Comparison of ENCODE assay signal across 40 cellular contexts in genomic region chr12:74728006-74728405, GRCh38.
"Had no signal": no experiment of that assay in that cellular context is flagged by ENCODE, and none has a peak within 500 bp of the region (broad histone marks: within the 10 kb centered on the region; RNA-seq: fewer than 3 reads in every experiment).

No MANE protein-coding gene starts in this region.

- H3K9me3 Mint-ChIP-seq: activated naive CD4-positive, alpha-beta T cell treated with anti-CD3 and anti-CD28 coated beads for 36 hours; activated naive CD4-positive, alpha-beta T cell treated with anti-CD3 and anti-CD28 coated beads, Interleukin-2, amount 10 ng/mL, durations not matched to agents 7 days and 5 days; activated naive CD4-positive, alpha-beta T cell treated with anti-CD3 and anti-CD28 coated beads, Interleukin-2, amount 50 U/mL, for 24 hours; activated naive CD8-positive, alpha-beta T cell treated with anti-CD3 and anti-CD28 coated beads for 36 hours; activated naive CD8-positive, alpha-beta T cell treated with anti-CD3 and anti-CD28 coated beads, Interleukin-2, amount 10 ng/mL, durations not matched to agents 7 days and 5 days; activated naive CD8-positive, alpha-beta T cell treated with anti-CD3 and anti-CD28 coated beads, Interleukin-2, amount 50 U/mL, for 24 hours; activated T-cell treated with anti-CD3 and anti-CD28 coated beads, Interleukin-2, amount 50 U/mL, for 24 hours; activated T-cell treated with anti-CD3 and anti-CD28 coated beads, Interleukin-2, amount 50 U/mL, for 4 hours; activated T-helper 1 cell treated with anti-CD3 and anti-CD28 coated beads, Interleukin-12 subunit alpha, Interleukin-12 subunit beta, Interleukin-2, Interleukin-4 antibody, amounts not matched to agents 30 ng/mL and 10 ng/mL and 1 ng/mL, durations not matched to agents 14 hours and 24 hours and 36 hours; activated T-helper 17 cell treated with anti-CD3 and anti-CD28 coated beads, Interleukin-2, amount 50 U/mL, for 72 hours; activated T-helper 2 cell treated with anti-CD3 and anti-CD28 coated beads, Interferon-gamma antibody, Interleukin-2, Interleukin-4, amounts not matched to agents 10 μg/mL and 5 μg/mL and 100 μg/mL, durations not matched to agents 14 hours and 24 hours and 36 hours; brain; central memory CD8-positive, alpha-beta T cell had no signal

- H3K27me3 Mint-ChIP-seq: activated naive CD4-positive, alpha-beta T cell treated with anti-CD3 and anti-CD28 coated beads, Interleukin-2, amount 10 ng/mL, durations not matched to agents 7 days and 5 days; activated naive CD8-positive, alpha-beta T cell treated with anti-CD3 and anti-CD28 coated beads for 36 hours; activated naive CD8-positive, alpha-beta T cell treated with anti-CD3 and anti-CD28 coated beads, Interleukin-2, amount 10 ng/mL, durations not matched to agents 7 days and 5 days; activated T-helper 17 cell treated with anti-CD3 and anti-CD28 coated beads, Interleukin-2, amount 50 U/mL, for 72 hours; brain; central memory CD8-positive, alpha-beta T cell had no signal

- H3K4me3 Mint-ChIP-seq: activated naive CD4-positive, alpha-beta T cell treated with anti-CD3 and anti-CD28 coated beads for 36 hours; activated naive CD4-positive, alpha-beta T cell treated with anti-CD3 and anti-CD28 coated beads, Interleukin-2, amount 10 ng/mL, durations not matched to agents 7 days and 5 days; activated naive CD4-positive, alpha-beta T cell treated with anti-CD3 and anti-CD28 coated beads, Interleukin-2, amount 50 U/mL, for 24 hours; activated naive CD8-positive, alpha-beta T cell; activated naive CD8-positive, alpha-beta T cell treated with anti-CD3 and anti-CD28 coated beads for 36 hours; activated naive CD8-positive, alpha-beta T cell treated with anti-CD3 and anti-CD28 coated beads, Interleukin-2, amount 10 ng/mL, durations not matched to agents 7 days and 5 days; activated naive CD8-positive, alpha-beta T cell treated with anti-CD3 and anti-CD28 coated beads, Interleukin-2, amount 50 U/mL, for 24 hours; activated T-cell treated with anti-CD3 and anti-CD28 coated beads, Interleukin-2, amount 50 U/mL, for 24 hours; activated T-cell treated with anti-CD3 and anti-CD28 coated beads, Interleukin-2, amount 50 U/mL, for 4 hours; activated T-cell treated with anti-CD3 and anti-CD28 coated beads, Interleukin-2, amount 50 U/mL, for 72 hours; activated T-helper 1 cell treated with anti-CD3 and anti-CD28 coated beads, Interleukin-12 subunit alpha, Interleukin-12 subunit beta, Interleukin-2, Interleukin-4 antibody, amounts not matched to agents 30 ng/mL and 10 ng/mL and 1 ng/mL, durations not matched to agents 14 hours and 24 hours and 36 hours; activated T-helper 17 cell treated with anti-CD3 and anti-CD28 coated beads, Interleukin-2, amount 50 U/mL, for 72 hours; brain; central memory CD8-positive, alpha-beta T cell had no signal

- H3K27me3 ChIP-seq: adrenal gland, ascending aorta, body of pancreas, brain microvascular endothelial cell, breast epithelium, cardiac muscle cell had no signal

- FAIRE-seq: astrocyte, bronchial epithelial cell had no signal

- H3K27ac ChIP-seq: adrenal gland, ascending aorta, body of pancreas, brain microvascular endothelial cell, breast epithelium, cardiac muscle cell had no signal

- H3K4me1 ChIP-seq: adrenal gland, ascending aorta, body of pancreas, breast epithelium had no signal

- H3K27ac Mint-ChIP-seq: activated naive CD4-positive, alpha-beta T cell treated with anti-CD3 and anti-CD28 coated beads for 36 hours; activated naive CD4-positive, alpha-beta T cell treated with anti-CD3 and anti-CD28 coated beads, Interleukin-2, amount 10 ng/mL, durations not matched to agents 7 days and 5 days; activated naive CD4-positive, alpha-beta T cell treated with anti-CD3 and anti-CD28 coated beads, Interleukin-2, amount 50 U/mL, for 24 hours; activated naive CD4-positive, alpha-beta T cell treated with anti-CD3 and anti-CD28 coated beads, Interleukin-2, amount 50 U/mL, for 72 hours; activated naive CD8-positive, alpha-beta T cell; activated naive CD8-positive, alpha-beta T cell treated with anti-CD3 and anti-CD28 coated beads for 36 hours; activated naive CD8-positive, alpha-beta T cell treated with anti-CD3 and anti-CD28 coated beads, Interleukin-2, amount 10 ng/mL, durations not matched to agents 7 days and 5 days; activated naive CD8-positive, alpha-beta T cell treated with anti-CD3 and anti-CD28 coated beads, Interleukin-2, amount 50 U/mL, for 24 hours; activated T-cell treated with anti-CD3 and anti-CD28 coated beads, Interleukin-2, amount 50 U/mL, for 24 hours; activated T-cell treated with anti-CD3 and anti-CD28 coated beads, Interleukin-2, amount 50 U/mL, for 72 hours; activated T-helper 1 cell treated with anti-CD3 and anti-CD28 coated beads, Interleukin-12 subunit alpha, Interleukin-12 subunit beta, Interleukin-2, Interleukin-4 antibody, amounts not matched to agents 30 ng/mL and 10 ng/mL and 1 ng/mL, durations not matched to agents 14 hours and 24 hours and 36 hours; activated T-helper 17 cell treated with anti-CD3 and anti-CD28 coated beads, Interleukin-2, amount 50 U/mL, for 72 hours; activated T-helper 2 cell treated with anti-CD3 and anti-CD28 coated beads, Interferon-gamma antibody, Interleukin-2, Interleukin-4, amounts not matched to agents 10 μg/mL and 5 μg/mL and 100 μg/mL, durations not matched to agents 14 hours and 24 hours and 36 hours; brain had no signal

- ATAC-seq: activated naive CD4-positive, alpha-beta T cell treated with anti-CD3 and anti-CD28 coated beads, Interleukin-2, amount 50 U/mL, for 72 hours; activated naive CD8-positive, alpha-beta T cell treated with anti-CD3 and anti-CD28 coated beads, Interleukin-2, amount 50 U/mL, for 24 hours; activated T-cell treated with anti-CD3 and anti-CD28 coated beads, Interleukin-2, amount 50 U/mL, for 4 hours; activated T-cell treated with anti-CD3 and anti-CD28 coated beads, Interleukin-2, amount 50 U/mL, for 72 hours; activated T-helper 17 cell treated with anti-CD3 and anti-CD28 coated beads, Interleukin-2, amount 50 U/mL, for 72 hours; body of pancreas had no signal

- H3K4me1 Mint-ChIP-seq: activated naive CD4-positive, alpha-beta T cell treated with anti-CD3 and anti-CD28 coated beads, Interleukin-2, amount 10 ng/mL, durations not matched to agents 7 days and 5 days; activated naive CD4-positive, alpha-beta T cell treated with anti-CD3 and anti-CD28 coated beads, Interleukin-2, amount 50 U/mL, for 24 hours; activated naive CD8-positive, alpha-beta T cell treated with anti-CD3 and anti-CD28 coated beads for 36 hours; activated naive CD8-positive, alpha-beta T cell treated with anti-CD3 and anti-CD28 coated beads, Interleukin-2, amount 10 ng/mL, durations not matched to agents 7 days and 5 days; activated naive CD8-positive, alpha-beta T cell treated with anti-CD3 and anti-CD28 coated beads, Interleukin-2, amount 50 U/mL, for 24 hours; activated T-helper 17 cell treated with anti-CD3 and anti-CD28 coated beads, Interleukin-2, amount 50 U/mL, for 72 hours; central memory CD8-positive, alpha-beta T cell had no signal

- H3K4me3 ChIP-seq: adrenal gland, ascending aorta, body of pancreas, breast epithelium, cardiac muscle cell had no signal

- H3K36me3 ChIP-seq: adrenal gland, ascending aorta, brain microvascular endothelial cell, breast epithelium, cardiac muscle cell had no signal

- DNase-seq: activated effector memory CD4-positive, alpha-beta T cell treated with anti-CD3 and anti-CD28 coated beads, Interleukin-2, amount 50 U/mL, for 16 hours; activated effector memory CD4-positive, alpha-beta T cell treated with Interleukin-2 at 50 U/mL for 16 hours; activated gamma-delta T cell; activated gamma-delta T cell treated with Interleukin-2 at 50 U/mL for 16 hours; activated naive CD4-positive, alpha-beta T cell; activated naive CD4-positive, alpha-beta T cell treated with anti-CD3 and anti-CD28 coated beads for 36 hours; activated naive CD4-positive, alpha-beta T cell treated with anti-CD3 and anti-CD28 coated beads, Interleukin-2, amount 10 ng/mL, durations not matched to agents 7 days and 5 days; activated naive CD4-positive, alpha-beta T cell treated with anti-CD3 and anti-CD28 coated beads, Interleukin-2, amount 50 U/mL, for 16 hours; activated naive CD4-positive, alpha-beta T cell treated with Interleukin-2 at 50 U/mL for 16 hours; activated naive CD8-positive, alpha-beta T cell treated with anti-CD3 and anti-CD28 coated beads for 36 hours; activated naive CD8-positive, alpha-beta T cell treated with anti-CD3 and anti-CD28 coated beads, Interleukin-2, amount 10 ng/mL, durations not matched to agents 7 days and 5 days; activated naive CD8-positive, alpha-beta T cell treated with anti-CD3 and anti-CD28 coated beads, Interleukin-2, amount 50 U/mL, for 24 hours; activated T-cell treated with anti-CD3 and anti-CD28 coated beads, Interleukin-2, amount 50 U/mL, for 1 hour; activated T-cell treated with anti-CD3 and anti-CD28 coated beads, Interleukin-2, amount 50 U/mL, for 24 hours; activated T-cell treated with anti-CD3 and anti-CD28 coated beads, Interleukin-2, amount 50 U/mL, for 4 hours; activated T-cell treated with anti-CD3 and anti-CD28 coated beads, Interleukin-2, amount 50 U/mL, for 48 hours; activated T-cell treated with anti-CD3 and anti-CD28 coated beads, Interleukin-2, amount 50 U/mL, for 72 hours; adrenal gland; amniotic stem cell; amygdala; anterior cingulate cortex; aorta; body of pancreas; brain microvascular endothelial cell; caudate nucleus; central memory CD4-positive, alpha-beta T cell; cerebellar nuclear complex had no signal

- H3K9me3 ChIP-seq: adrenal gland, ascending aorta, body of pancreas, breast epithelium had no signal

- H3K36me3 Mint-ChIP-seq: activated naive CD4-positive, alpha-beta T cell treated with anti-CD3 and anti-CD28 coated beads, Interleukin-2, amount 10 ng/mL, durations not matched to agents 7 days and 5 days; activated naive CD4-positive, alpha-beta T cell treated with anti-CD3 and anti-CD28 coated beads, Interleukin-2, amount 50 U/mL, for 24 hours; activated naive CD4-positive, alpha-beta T cell treated with anti-CD3 and anti-CD28 coated beads, Interleukin-2, amount 50 U/mL, for 72 hours; activated naive CD8-positive, alpha-beta T cell; activated naive CD8-positive, alpha-beta T cell treated with anti-CD3 and anti-CD28 coated beads for 36 hours; activated naive CD8-positive, alpha-beta T cell treated with anti-CD3 and anti-CD28 coated beads, Interleukin-2, amount 10 ng/mL, durations not matched to agents 7 days and 5 days; brain had no signal
